8 cellular contexts compared by ENCODE assay signal in the genomic region with DNA sequence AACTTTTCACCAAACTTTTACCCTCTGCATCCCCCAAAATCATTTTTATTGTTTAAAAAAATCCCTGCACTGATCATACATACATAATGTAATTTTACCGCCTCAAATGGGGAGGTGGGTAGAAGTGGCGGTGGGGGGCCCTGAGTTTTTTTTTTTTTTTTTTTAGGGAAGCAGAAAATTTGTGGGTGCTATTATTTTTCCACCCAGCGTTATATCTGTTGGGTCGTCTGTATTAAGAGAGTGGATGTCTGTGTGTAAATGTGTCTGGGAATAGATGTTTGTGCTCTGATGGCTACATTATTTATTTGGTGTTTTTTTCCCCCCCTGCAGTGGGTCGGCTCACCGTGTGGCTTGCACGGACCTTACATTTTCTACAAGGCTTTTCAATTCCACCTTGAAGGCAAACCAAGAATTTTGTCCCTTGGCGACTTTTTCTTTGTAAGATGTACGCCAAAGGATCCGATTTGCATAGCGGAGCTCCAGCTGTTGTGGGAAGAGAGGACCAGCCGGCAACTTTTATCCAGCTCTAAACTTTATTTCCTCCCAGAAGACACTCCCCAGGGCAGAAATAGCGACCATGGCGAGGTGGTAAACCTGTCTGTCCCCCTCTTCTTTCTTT. TPM values are rescaled to one million over a fixed set of nuclear protein-coding genes. Genes with fewer than 3 reads are reported as not detected.
DNase-seq lines count a peak whose midpoint lies in the region; ATAC-seq and TF ChIP-seq lines count a peak whose summit lies in the region.

No MANE protein-coding gene starts in this region.

- in situ Hi-C loops in Panc1 (cut with HindIII; ENCODE audit: low pct_unique_long_range_greater_than_20kb, low sequenced_read_pairs) (no loop called here), KBM-7 (cut with MboI; ENCODE audit: low pct_unique_long_range_greater_than_20kb, low sequenced_read_pairs) (no loop called here)

- POLR2A ChIA-PET in Panc1 (lab: Charles Lee): interaction anchor here (0.6 to 0.7 kb wide), 6 partner anchors 84 to 319 kb away, joined by 3 to 6 read pairs (median 3); no protein-coding TSS in a partner anchor

- peaks cover 60% of the 10 kb centered on the region for H3K4me1 ChIP-seq in Panc1 (ENCODE audit: control insufficient read depth, insufficient read depth, low read length)
- H3K4me1 ChIP-seq in effector memory CD4-positive, alpha-beta T cell (ENCODE audit: control insufficient read depth, insufficient read depth, low read length, poor library complexity, severe bottlenecking): peaks cover 24% of the 10 kb centered on the region

- H3K27ac ChIP-seq in Panc1 (ENCODE audit: low read length): peak overlapping the region; percentile 100
- H3K27ac ChIP-seq in effector memory CD4-positive, alpha-beta T cell (ENCODE audit: insufficient read depth, low read length, poor library complexity, severe bottlenecking): peak overlapping the region; percentile 88

- no peak for TF ChIP-seq CTCF in Panc1 (IDR thresholded peaks at IDR 0.05)

- intact Hi-C loops in Panc1 (cut with micrococcal nuclease; ENCODE audit: unreplicated experiment): loop anchor here (5.0 to 10.0 kb wide), 2 partner anchors 145 to 363 kb away; a partner anchor contains a TSS

- no peak for ATAC-seq in Panc1
- ATAC-seq in GM19463 (IDR thresholded peaks at IDR 0.05; ENCODE audit: unreplicated experiment): no peak

- H3K4me3 ChIP-seq in Panc1 (ENCODE audit: low read depth in 2 of 2, low read length in 2 of 2): peak overlapping the region; percentile 62 to 93
- H3K4me3 ChIP-seq in effector memory CD4-positive, alpha-beta T cell (ENCODE audit: insufficient read depth, low read depth, low read length, poor library complexity, severe bottlenecking): peak overlapping the region; percentile 75

- TSS peak; percentile 70 for BruUV-seq in Panc1 (replicated peaks; lab: Mats Ljungman, UMichigan)

- peak; percentile 26 for DNase-seq in NCI-H2227 (lab: John Stamatoyannopoulos, UW; ENCODE audit: unreplicated experiment)
- DNase-seq in NCI-H2227 treated with DMSO at 0.1 percent for 48 hours (lab: John Stamatoyannopoulos, UW): no peak
- no peak for DNase-seq in Panc1 (ENCODE audit: low read depth, low spot score)
- DNase-seq in effector memory CD4-positive, alpha-beta T cell: no peak
- peak; percentile 28 for DNase-seq in mucosa of gallbladder (ENCODE audit: low spot score)
- DNase-seq in KBM-7: no peak
- DNase-seq in NCI-H1694 treated with DMSO at 0.1 percent for 48 hours (lab: John Stamatoyannopoulos, UW): no peak

- no peaks in the 10 kb centered on the region for H3K27me3 ChIP-seq in Panc1 (ENCODE audit: control insufficient read depth, insufficient read depth, low read length)
- H3K27me3 ChIP-seq in effector memory CD4-positive, alpha-beta T cell (replicated peaks; ENCODE audit: control insufficient read depth, insufficient read depth, low read length, poor library complexity, severe bottlenecking): no peaks in the 10 kb centered on the region

- CTCF ChIA-PET in Panc1 (lab: Charles Lee): interaction anchor here (0.7 kb wide), 1 partner anchor 343 kb away, joined by 3 read pairs; no protein-coding TSS in a partner anchor

- no peaks in the 10 kb centered on the region; the same call in 1 of the 2 replicates for H3K36me3 ChIP-seq in Panc1 (ENCODE audit: control insufficient read depth, insufficient read depth, low read length)
- H3K36me3 ChIP-seq in effector memory CD4-positive, alpha-beta T cell (ENCODE audit: control insufficient read depth, insufficient read depth, low read length): no peaks in the 10 kb centered on the region

- no peaks in the 10 kb centered on the region for H3K9me3 ChIP-seq in Panc1 (ENCODE audit: control insufficient read depth, insufficient read depth, low read depth, low read length)
- no peaks in the 10 kb centered on the region for H3K9me3 ChIP-seq in effector memory CD4-positive, alpha-beta T cell (ENCODE audit: control insufficient read depth, low read length)

RNA-seq across cellular contexts. Expression of a gene that starts 0.4 kb away (rescaled TPM):
- total RNA-seq in Panc1 (2021; ENCODE audit: unreplicated experiment) (22.7 TPM), mucosa of gallbladder (50.6 TPM)
- polyA plus RNA-seq in Panc1 (2012; ENCODE audit: insufficient read length): 7.6 TPM

Comparison
In these comparisons a context has a peak if more than half of its experiments do, and no peak if none do; other contexts are left out.
1. DNase-seq: peak in NCI-H2227 (single experiment) and mucosa of gallbladder (single experiment); none in NCI-H2227 treated with DMSO at 0.1 percent for 48 hours (single experiment), Panc1 (single experiment), effector memory CD4-positive, alpha-beta T cell (0 of 3), KBM-7 (single experiment) and NCI-H1694 treated with DMSO at 0.1 percent for 48 hours (single experiment).